Comparison of ENCODE assay signal across 9 cellular contexts in genomic region chr5:132295505-132296411, GRCh38. TPM values are rescaled to one million over a fixed set of nuclear protein-coding genes. Genes with fewer than 3 reads are reported as not detected.
DNase-seq lines count a peak whose midpoint lies in the region; ATAC-seq and TF ChIP-seq lines count a peak whose summit lies in the region.
"Had no signal": no experiment of that assay in that cellular context is flagged by ENCODE, and none has a peak within 500 bp of the region (broad histone marks: within the 10 kb centered on the region; RNA-seq: fewer than 3 reads in every experiment).

No MANE protein-coding gene starts in this region.

- H3K4me1 ChIP-seq in hepatocyte (ENCODE audit: insufficient read depth), result peaks cover 9% of the 10 kb centered on the region
- no peaks in the 10 kb centered on the region for H3K4me1 ChIP-seq in OCI-LY7 (ENCODE audit: insufficient read depth, low read length, poor library complexity, severe bottlenecking)

- DNase-seq in activated CD4-positive, alpha-beta T cell treated with anti-CD3 and anti-CD28 coated beads, Interleukin-2, amount 10 ng/mL, durations not matched to agents 24 days and 14 days, result no peak
- DNase-seq in activated CD4-positive, alpha-beta T cell treated with anti-CD3 and anti-CD28 coated beads, Interleukin-2, amount 50 U/mL, for 48 hours, result no peak
- DNase-seq in activated T-helper 2 cell treated with anti-CD3 and anti-CD28 coated beads, Interferon-gamma antibody, Interleukin-2, Interleukin-4, amounts not matched to agents 10 μg/mL and 5 μg/mL and 100 μg/mL, durations not matched to agents 14 hours and 24 hours and 36 hours (ENCODE audit: low spot score), result no peak
- DNase-seq in hepatocyte (ENCODE audit: low spot score) (no peak), OCI-LY7 (ENCODE audit: low spot score) (no peak), CD1c-positive myeloid dendritic cell (ENCODE audit: extremely low spot score) (no peak)
- no peak for DNase-seq in stimulated activated naive CD8-positive, alpha-beta T cell treated with anti-CD3 and anti-CD28 coated beads, Interleukin-15, amount 100 ng/mL, for 72 hours
- DNase-seq: NCI-H1092 had no signal

- TF ChIP-seq CTCF in hepatocyte (IDR thresholded peaks at IDR 0.05; ENCODE audit: poor library complexity) (no peak), OCI-LY7 (conservative IDR thresholded peaks at IDR 0.05; ENCODE audit: low read length) (no peak)

- no peaks in the 10 kb centered on the region for H3K27me3 ChIP-seq in hepatocyte

- no peaks in the 10 kb centered on the region for H3K9me3 Mint-ChIP-seq in activated CD4-positive, alpha-beta T cell treated with anti-CD3 and anti-CD28 coated beads, Interleukin-2, amount 10 ng/mL, durations not matched to agents 24 days and 14 days
- no peaks in the 10 kb centered on the region for H3K9me3 Mint-ChIP-seq in activated T-helper 2 cell treated with anti-CD3 and anti-CD28 coated beads, Interferon-gamma antibody, Interleukin-2, Interleukin-4, amounts not matched to agents 10 μg/mL and 5 μg/mL and 100 μg/mL, durations not matched to agents 14 hours and 24 hours and 36 hours
- no peaks in the 10 kb centered on the region for H3K9me3 Mint-ChIP-seq in stimulated activated naive CD8-positive, alpha-beta T cell treated with anti-CD3 and anti-CD28 coated beads, Interleukin-15, amount 100 ng/mL, for 72 hours

- H3K9me2 ChIP-seq in hepatocyte (replicated peaks; ENCODE audit: insufficient read depth) (no peaks in the 10 kb centered on the region), OCI-LY7 (ENCODE audit: insufficient read depth, low read length) (no peaks in the 10 kb centered on the region)

- POLR2A ChIA-PET in OCI-LY7 (lab: Charles Lee), result no interaction called here

- no peak for ATAC-seq in stimulated activated naive CD8-positive, alpha-beta T cell treated with anti-CD3 and anti-CD28 coated beads, Interleukin-15, amount 100 ng/mL, for 72 hours
- ATAC-seq in HG03565 (IDR thresholded peaks at IDR 0.05; ENCODE audit: unreplicated experiment), result no peak

- H3K27me3 Mint-ChIP-seq in activated CD4-positive, alpha-beta T cell treated with anti-CD3 and anti-CD28 coated beads, Interleukin-2, amount 10 ng/mL, durations not matched to agents 24 days and 14 days, result peaks cover 5% of the 10 kb centered on the region
- no peaks in the 10 kb centered on the region for H3K27me3 Mint-ChIP-seq in activated T-helper 2 cell treated with anti-CD3 and anti-CD28 coated beads, Interferon-gamma antibody, Interleukin-2, Interleukin-4, amounts not matched to agents 10 μg/mL and 5 μg/mL and 100 μg/mL, durations not matched to agents 14 hours and 24 hours and 36 hours (ENCODE audit: low read depth)
- no peaks in the 10 kb centered on the region for H3K27me3 Mint-ChIP-seq in stimulated activated naive CD8-positive, alpha-beta T cell treated with anti-CD3 and anti-CD28 coated beads, Interleukin-15, amount 100 ng/mL, for 72 hours

- no peaks in the 10 kb centered on the region for H3K9me3 ChIP-seq in hepatocyte (ENCODE audit: low read depth)
- no peaks in the 10 kb centered on the region for H3K9me3 ChIP-seq in OCI-LY7 (ENCODE audit: low read length)

- H3K79me2 ChIP-seq in hepatocyte (peaks cover 9% of the 10 kb centered on the region), OCI-LY7 (ENCODE audit: insufficient read depth, low read depth, low read length) (no peaks in the 10 kb centered on the region)

- H4K20me1 ChIP-seq in hepatocyte (ENCODE audit: insufficient read depth, poor library complexity, severe bottlenecking) (no peaks in the 10 kb centered on the region), OCI-LY7 (ENCODE audit: insufficient read depth, low read length) (no peaks in the 10 kb centered on the region)

- H3K27ac Mint-ChIP-seq in activated CD4-positive, alpha-beta T cell treated with anti-CD3 and anti-CD28 coated beads, Interleukin-2, amount 10 ng/mL, durations not matched to agents 24 days and 14 days, result peak overlapping the region; percentile 94
- H3K27ac Mint-ChIP-seq in activated T-helper 2 cell treated with anti-CD3 and anti-CD28 coated beads, Interferon-gamma antibody, Interleukin-2, Interleukin-4, amounts not matched to agents 10 μg/mL and 5 μg/mL and 100 μg/mL, durations not matched to agents 14 hours and 24 hours and 36 hours, result peak overlapping the region; percentile 35
- peak overlapping the region; percentile 69 to 78 for H3K27ac Mint-ChIP-seq in stimulated activated naive CD8-positive, alpha-beta T cell treated with anti-CD3 and anti-CD28 coated beads, Interleukin-15, amount 100 ng/mL, for 72 hours

- H3K36me3 ChIP-seq in hepatocyte (replicated peaks; ENCODE audit: insufficient read depth, low read depth), result no peaks in the 10 kb centered on the region
- H3K36me3 ChIP-seq in OCI-LY7 (ENCODE audit: insufficient read depth, low read length), result no peaks in the 10 kb centered on the region

- 92% methylated on average over 8 of the region's 8 CpGs for WGBS in hepatocyte (ENCODE audit: low lambda C conversion rate, missing lambda C conversion rate)

- H3K4me2 ChIP-seq in hepatocyte (peak overlapping the region; percentile 94), OCI-LY7 (ENCODE audit: low read length) (no peak overlapping the region)

- peak overlapping the region; percentile 96 for H3K4me3 Mint-ChIP-seq in activated CD4-positive, alpha-beta T cell treated with anti-CD3 and anti-CD28 coated beads, Interleukin-2, amount 10 ng/mL, durations not matched to agents 24 days and 14 days
- H3K4me3 Mint-ChIP-seq in activated T-helper 2 cell treated with anti-CD3 and anti-CD28 coated beads, Interferon-gamma antibody, Interleukin-2, Interleukin-4, amounts not matched to agents 10 μg/mL and 5 μg/mL and 100 μg/mL, durations not matched to agents 14 hours and 24 hours and 36 hours (ENCODE audit: low read depth), result peak overlapping the region; percentile 92
- peak overlapping the region; percentile 96 to 99 for H3K4me3 Mint-ChIP-seq in stimulated activated naive CD8-positive, alpha-beta T cell treated with anti-CD3 and anti-CD28 coated beads, Interleukin-15, amount 100 ng/mL, for 72 hours

- H3K4me3 ChIP-seq in hepatocyte (no peak overlapping the region), OCI-LY7 (ENCODE audit: low read depth, low read length, poor library complexity, severe bottlenecking) (no peak overlapping the region)

- peaks cover 30% of the 10 kb centered on the region for H3K4me1 Mint-ChIP-seq in activated CD4-positive, alpha-beta T cell treated with anti-CD3 and anti-CD28 coated beads, Interleukin-2, amount 10 ng/mL, durations not matched to agents 24 days and 14 days
- H3K4me1 Mint-ChIP-seq in activated T-helper 2 cell treated with anti-CD3 and anti-CD28 coated beads, Interferon-gamma antibody, Interleukin-2, Interleukin-4, amounts not matched to agents 10 μg/mL and 5 μg/mL and 100 μg/mL, durations not matched to agents 14 hours and 24 hours and 36 hours (ENCODE audit: low read depth), result peaks cover 35% of the 10 kb centered on the region
- peaks cover 53% of the 10 kb centered on the region for H3K4me1 Mint-ChIP-seq in stimulated activated naive CD8-positive, alpha-beta T cell treated with anti-CD3 and anti-CD28 coated beads, Interleukin-15, amount 100 ng/mL, for 72 hours

- no TSS peak for BruUV-seq in OCI-LY7 (replicated peaks; lab: Mats Ljungman, UMichigan)

- CTCF ChIA-PET in OCI-LY7 (lab: Charles Lee; ENCODE audit: unreplicated experiment), result no interaction called here

- H3K27ac ChIP-seq in hepatocyte (no peak overlapping the region), OCI-LY7 (ENCODE audit: low read depth, low read length, poor library complexity, severe bottlenecking) (no peak overlapping the region)

- intact Hi-C loops in activated CD4-positive, alpha-beta T cell treated with anti-CD3 and anti-CD28 coated beads, Interleukin-2, amount 10 ng/mL, durations not matched to agents 24 days and 14 days (cut with micrococcal nuclease), result loop anchor here (2.0 to 5.0 kb wide), 3 partner anchors 35 to 72 kb away; partner anchors contain the start of genes P4HA2 and SLC22A5
- intact Hi-C loops in activated T-helper 2 cell treated with anti-CD3 and anti-CD28 coated beads, Interferon-gamma antibody, Interleukin-2, Interleukin-4, amounts not matched to agents 10 μg/mL and 5 μg/mL and 100 μg/mL, durations not matched to agents 14 hours and 24 hours and 36 hours (cut with micrococcal nuclease), result loop anchor here (2.0 kb wide), 1 partner anchor 225 kb away; no protein-coding TSS in a partner anchor
- intact Hi-C loops in OCI-LY7 (cut with micrococcal nuclease; ENCODE audit: unreplicated experiment), result no loop called here

- no peaks in the 10 kb centered on the region for H3K36me3 Mint-ChIP-seq in activated CD4-positive, alpha-beta T cell treated with anti-CD3 and anti-CD28 coated beads, Interleukin-2, amount 10 ng/mL, durations not matched to agents 24 days and 14 days (ENCODE audit: low read depth)
- H3K36me3 Mint-ChIP-seq in activated T-helper 2 cell treated with anti-CD3 and anti-CD28 coated beads, Interferon-gamma antibody, Interleukin-2, Interleukin-4, amounts not matched to agents 10 μg/mL and 5 μg/mL and 100 μg/mL, durations not matched to agents 14 hours and 24 hours and 36 hours (ENCODE audit: low read depth), result no peaks in the 10 kb centered on the region

- H2AFZ ChIP-seq in hepatocyte (no peak overlapping the region), OCI-LY7 (ENCODE audit: low read length) (no peak overlapping the region)

RNA-seq across cellular contexts. Expression of gene SLC22A4, which starts 1.6 kb away (rescaled TPM):
- total RNA-seq in activated CD4-positive, alpha-beta T cell treated with anti-CD3 and anti-CD28 coated beads, Interleukin-2, amount 10 ng/mL, durations not matched to agents 24 days and 14 days, result 1.1 and 2.1 TPM in 2 replicates
- total RNA-seq in activated T-helper 2 cell treated with anti-CD3 and anti-CD28 coated beads, Interferon-gamma antibody, Interleukin-2, Interleukin-4, amounts not matched to agents 10 μg/mL and 5 μg/mL and 100 μg/mL, durations not matched to agents 14 hours and 24 hours and 36 hours, result 1.7 and 2.3 TPM in 2 replicates
- 1.4 and 2.5 TPM in 2 replicates for total RNA-seq in hepatocyte
- polyA plus RNA-seq in hepatocyte, result 3.3 and 4.9 TPM in 2 replicates
- not detected in 2 replicates for total RNA-seq in OCI-LY7 (2014; rRNA removed; shearing (Covaris generic))
- not detected in 2 replicates for total RNA-seq in OCI-LY7 (2022)

RNA-seq across cellular contexts. Expression of gene PDLIM4, which starts 38.3 kb away (rescaled TPM):
- total RNA-seq in activated CD4-positive, alpha-beta T cell treated with anti-CD3 and anti-CD28 coated beads, Interleukin-2, amount 10 ng/mL, durations not matched to agents 24 days and 14 days, result 0.72 and 0.78 TPM in 2 replicates
- total RNA-seq in activated T-helper 2 cell treated with anti-CD3 and anti-CD28 coated beads, Interferon-gamma antibody, Interleukin-2, Interleukin-4, amounts not matched to agents 10 μg/mL and 5 μg/mL and 100 μg/mL, durations not matched to agents 14 hours and 24 hours and 36 hours, result 1.2 and 2.0 TPM in 2 replicates
- total RNA-seq in hepatocyte, result 7.3 and 16.4 TPM in 2 replicates
- polyA plus RNA-seq in hepatocyte, result 102 and 125 TPM in 2 replicates
- total RNA-seq in OCI-LY7 (2014; rRNA removed; shearing (Covaris generic)), result not detected in 2 replicates
- total RNA-seq in OCI-LY7 (2022), result not detected in 2 replicates

Comparison
In these comparisons a context has a peak if more than half of its experiments do, and no peak if none do; other contexts are left out.
1. H3K27ac Mint-ChIP-seq: peak in every context shown above with its lines; median percentile 94 in activated CD4-positive, alpha-beta T cell treated with anti-CD3 and anti-CD28 coated beads, Interleukin-2, amount 10 ng/mL, durations not matched to agents 24 days and 14 days; 74 in stimulated activated naive CD8-positive, alpha-beta T cell treated with anti-CD3 and anti-CD28 coated beads, Interleukin-15, amount 100 ng/mL, for 72 hours; 35 in activated T-helper 2 cell treated with anti-CD3 and anti-CD28 coated beads, Interferon-gamma antibody, Interleukin-2, Interleukin-4, amounts not matched to agents 10 μg/mL and 5 μg/mL and 100 μg/mL, durations not matched to agents 14 hours and 24 hours and 36 hours.